ENCODE assay signal across 18 cellular contexts in the genomic region with DNA sequence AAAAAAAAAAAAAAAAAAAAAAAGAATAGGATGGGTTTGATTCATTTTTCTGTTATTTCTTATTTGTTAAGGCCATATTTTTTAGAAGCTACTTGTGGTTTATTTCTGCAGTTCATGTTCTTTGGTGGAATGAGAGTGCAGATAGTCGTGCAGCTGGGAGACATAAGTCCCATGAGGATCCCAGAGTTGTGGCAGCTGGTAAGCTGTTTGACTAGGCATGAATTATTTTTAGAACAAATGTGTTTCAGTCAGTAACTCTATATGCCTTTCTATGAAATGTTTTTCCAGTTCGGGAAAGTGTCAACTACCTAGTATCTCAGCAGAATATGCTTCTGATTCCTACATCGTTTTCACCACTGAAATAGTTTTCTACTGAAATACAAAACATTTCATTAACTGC. TPM values are rescaled to one million over a fixed set of nuclear protein-coding genes. Genes with fewer than 3 reads are reported as not detected.
DNase-seq lines count a peak whose midpoint lies in the region; ATAC-seq and TF ChIP-seq lines count a peak whose summit lies in the region.
"Had no signal": no experiment of that assay in that cellular context is flagged by ENCODE, and none has a peak within 500 bp of the region (broad histone marks: within the 10 kb centered on the region; RNA-seq: fewer than 3 reads in every experiment).

No MANE protein-coding gene starts in this region.

- no peak overlapping the region for H3K9ac ChIP-seq in DND-41 (ENCODE audit: low read depth, low read length)

- no peaks in the 10 kb centered on the region for H4K20me1 ChIP-seq in DND-41 (ENCODE audit: insufficient read depth, low read length)

- TF ChIP-seq CTCF in DND-41 (IDR thresholded peaks at IDR 0.05; ENCODE audit: borderline replicate concordance, extremely low read depth, low read length, poor library complexity, severe bottlenecking) = no peak

- peaks cover 9% of the 10 kb centered on the region for H3K4me1 ChIP-seq in DND-41 (ENCODE audit: insufficient read depth, low read length)
- no peaks in the 10 kb centered on the region for H3K4me1 ChIP-seq in right cardiac atrium (ENCODE audit: control insufficient read depth, insufficient read depth, low read length)

- H3K4me3 ChIP-seq in DND-41 (ENCODE audit: low read depth in 1 of 2, low read length in 2 of 2) = no peak overlapping the region
- no peak overlapping the region for H3K4me3 ChIP-seq in right cardiac atrium (ENCODE audit: low read length)
- H3K4me3 ChIP-seq: lung, skin epidermis had no signal

- H2AFZ ChIP-seq in DND-41 (ENCODE audit: low read depth, low read length) = no peak overlapping the region

- intact Hi-C loops in right cardiac atrium (cut with DNase I) = no loop called here

- H3K9me3 ChIP-seq in DND-41 (ENCODE audit: insufficient read depth, low read length, severe bottlenecking) (no peaks in the 10 kb centered on the region), right cardiac atrium (ENCODE audit: control insufficient read depth, low read length) (no peaks in the 10 kb centered on the region)

- H3K4me2 ChIP-seq in DND-41 (ENCODE audit: insufficient read depth, low read length) = no peak overlapping the region

- peaks cover 21% of the 10 kb centered on the region; the same call in 1 of the 2 replicates for H3K36me3 ChIP-seq in DND-41 (ENCODE audit: insufficient read depth, low read length)

- no peak for DNase-seq in DND-41
- peak; percentile 53 for DNase-seq in NCI-H510A treated with DMSO at 0.1 percent for 48 hours (lab: John Stamatoyannopoulos, UW)
- DNase-seq in right cardiac atrium = no peak
- DNase-seq in A172 (ENCODE audit: low spot score) = no peak
- no peak for DNase-seq in T-helper 9 cell
- DNase-seq in SK-N-DZ (ENCODE audit: low spot score) = no peak
- DNase-seq: activated naive CD8-positive, alpha-beta T cell treated with anti-CD3 and anti-CD28 coated beads, Interleukin-2, amount 50 U/mL, for 24 hours; activated T-cell treated with anti-CD3 and anti-CD28 coated beads for 4 hours; cerebellar nuclear complex; GDM1; KBM-7; T-helper 17 cell had no signal

- H3K27ac ChIP-seq in DND-41 (ENCODE audit: low read length) (peak overlapping the region; percentile 18; the same call in 1 of the 2 replicates), right cardiac atrium (ENCODE audit: low read length) (peak overlapping the region; percentile 37)
- H3K27ac ChIP-seq: skin epidermis had no signal

- no peaks in the 10 kb centered on the region for H3K79me2 ChIP-seq in DND-41 (ENCODE audit: insufficient read depth, low read length)

- WGBS in right cardiac atrium = 39% methylated on average over 3 of the region's 3 CpGs

- no peak for ATAC-seq in DND-41 (ENCODE audit: insufficient read depth, low read depth)
- peak; percentile 52 for ATAC-seq in HG02610 (IDR thresholded peaks at IDR 0.05; ENCODE audit: unreplicated experiment)
- ATAC-seq in right cardiac atrium = peak in 1 of 2 donors; percentile 48
- no peak for ATAC-seq in GM18517 (IDR thresholded peaks at IDR 0.05; ENCODE audit: unreplicated experiment)
- ATAC-seq: activated naive CD8-positive, alpha-beta T cell treated with anti-CD3 and anti-CD28 coated beads, Interleukin-2, amount 50 U/mL, for 24 hours; Panc1; T-helper 17 cell had no signal

- H3K27me3 ChIP-seq in DND-41 (ENCODE audit: insufficient read depth, low read length, poor library complexity) = no peaks in the 10 kb centered on the region
- H3K27me3 ChIP-seq in right cardiac atrium (ENCODE audit: control insufficient read depth, insufficient read depth) = no peaks in the 10 kb centered on the region

RNA-seq across cellular contexts. Expression of a gene that starts 5.0 kb away (rescaled TPM):
- 10 to 100 TPM; 19.5 to 24.6 (median 20.0) TPM for total RNA-seq in right cardiac atrium
- 20.4 TPM for polyA plus RNA-seq in right cardiac atrium
- 0.14 TPM in 1 of 2 replicates, not detected in the other for total RNA-seq in A172 (2014; rRNA removed; shearing (Covaris generic))
- polyA plus RNA-seq in SK-N-DZ (2014; cell fraction: cytosol; rRNA removed) = 4.9 and 5.1 TPM in 2 replicates
- polyA plus RNA-seq in SK-N-DZ (2014; cell fraction: nucleus; rRNA removed) = 1.4 and 4.4 TPM in 2 replicates
- total RNA-seq: epithelial cell of proximal tubule had no signal

RNA-seq across cellular contexts. Expression of a gene that starts 11.5 kb away (rescaled TPM):
- total RNA-seq in right cardiac atrium = 10 to 100 TPM; 14.3 to 23.0 (median 19.2) TPM
- 25.5 TPM for polyA plus RNA-seq in right cardiac atrium
- total RNA-seq in A172 (2014; rRNA removed; shearing (Covaris generic)) = 103 and 105 TPM in 2 replicates
- polyA plus RNA-seq in SK-N-DZ (2014; cell fraction: cytosol; rRNA removed) = 38.6 and 45.2 TPM in 2 replicates
- 29.9 and 38.3 TPM in 2 replicates for polyA plus RNA-seq in SK-N-DZ (2014; cell fraction: nucleus; rRNA removed)

Comparison
In these comparisons a context has a peak if more than half of its experiments do, and no peak if none do; other contexts are left out.
1. RNA of a gene that starts 5.0 kb away (total RNA-seq): 19.5 to 24.6 TPM in right cardiac atrium; 0.14 TPM in A172; every median in the first group is over 10 times any median in the second.